ENCODE assay signal across 9 cellular contexts in the genomic region with DNA sequence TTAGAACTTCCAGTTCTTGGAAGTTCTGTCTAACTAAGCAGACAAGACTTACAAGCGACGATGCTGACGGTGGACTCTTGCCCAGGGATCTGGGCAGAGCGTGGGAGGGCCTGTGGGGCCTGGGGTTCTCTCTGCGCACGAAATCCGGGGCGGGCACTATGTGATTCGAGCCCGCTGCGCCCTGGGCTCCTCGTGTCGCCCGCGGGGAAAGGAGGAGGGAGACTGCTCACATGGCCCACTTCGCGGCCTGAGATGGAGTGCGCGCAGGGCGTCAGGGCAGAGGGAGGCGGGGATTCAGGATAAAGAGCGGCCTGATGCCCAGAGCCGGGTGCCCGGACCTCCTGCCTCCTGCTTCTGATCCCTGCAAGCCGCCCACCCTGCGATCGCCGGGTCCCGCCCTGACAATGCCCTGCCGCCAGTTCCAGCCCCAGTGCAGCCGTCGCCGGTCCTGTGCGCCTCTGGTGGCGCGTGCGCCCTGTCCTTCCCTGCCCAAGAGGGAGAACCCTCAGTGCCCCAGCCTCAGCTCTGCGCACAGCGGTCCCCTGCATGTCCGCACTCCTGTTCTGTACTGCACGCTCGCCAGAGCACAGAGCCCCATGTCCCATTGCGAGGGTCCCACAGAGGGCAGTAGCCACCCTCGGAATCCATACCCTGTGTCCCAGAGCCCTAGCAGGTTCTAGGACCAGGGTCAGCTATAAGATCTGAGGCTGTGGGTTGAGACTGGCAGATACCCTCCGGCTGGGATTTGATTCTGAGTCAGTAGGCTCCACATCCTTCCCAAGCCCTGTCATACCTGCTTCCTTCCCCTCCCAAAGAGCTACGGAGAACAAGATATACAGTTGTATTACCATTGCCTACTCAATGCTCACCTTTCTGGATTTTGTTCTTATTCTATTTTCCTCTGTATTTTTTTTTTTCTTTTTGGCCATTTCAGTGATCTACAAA.
DNase-seq lines count a peak whose midpoint lies in the region; ATAC-seq, FAIRE-seq and TF ChIP-seq lines count a peak whose summit lies in the region.
"Had no signal": no experiment of that assay in that cellular context is flagged by ENCODE, and none has a peak within 500 bp of the region (broad histone marks: within the 10 kb centered on the region; RNA-seq: fewer than 3 reads in every experiment).

No MANE protein-coding gene starts in this region.

- peaks cover 31% of the 10 kb centered on the region for H3K27me3 ChIP-seq in HUES64 (ENCODE audit: insufficient read depth, low read length)

- H3K36me3 ChIP-seq in HUES64 (ENCODE audit: insufficient read depth, low read length) (no peaks in the 10 kb centered on the region), kidney (ENCODE audit: control insufficient read depth in 1 of 2, insufficient read depth in 2 of 2, low read length in 2 of 2) (no peaks in the 10 kb centered on the region)

- ATAC-seq in A549 (no peak), HG03135 (IDR thresholded peaks at IDR 0.05; ENCODE audit: unreplicated experiment) (no peak), GM19452 (IDR thresholded peaks at IDR 0.05; ENCODE audit: unreplicated experiment) (no peak)
- ATAC-seq in stimulated activated effector memory CD8-positive, alpha-beta T cell treated with anti-CD3 and anti-CD28 coated beads, Interleukin-12 subunit alpha, Interleukin-12 subunit beta, amount 100 ng/mL, for 72 hours = peak; percentile 75

- TF ChIP-seq CTCF in A549 (IDR thresholded peaks at IDR 0.05) (no peak), kidney (IDR thresholded peaks at IDR 0.05; ENCODE audit: borderline replicate concordance, extremely low read depth, insufficient read depth) (no peak)

- H3K9me3 ChIP-seq in A549 (no peaks in the 10 kb centered on the region), HUES64 (ENCODE audit: insufficient read depth, low read depth, low read length) (no peaks in the 10 kb centered on the region), kidney (ENCODE audit: control insufficient read depth in 1 of 2, low read length in 2 of 2) (no peaks in the 10 kb centered on the region)

- H3K9me3 Mint-ChIP-seq in stimulated activated effector memory CD8-positive, alpha-beta T cell treated with anti-CD3 and anti-CD28 coated beads, Interleukin-12 subunit alpha, Interleukin-12 subunit beta, amount 100 ng/mL, for 72 hours = no peaks in the 10 kb centered on the region
- H3K9me3 Mint-ChIP-seq: T-helper 1 cell treated with Interleukin-12 subunit alpha and Interleukin-12 subunit beta and Interleukin-4 antibody, amounts not matched to agents 30 μg/mL and 1 μg/mL, for 36 hours had no signal

- no peak overlapping the region for H3K4me3 ChIP-seq in A549
- H3K4me3 ChIP-seq in HUES64 (ENCODE audit: low read length) = peak overlapping the region; percentile 58
- H3K4me3 ChIP-seq in kidney (ENCODE audit: low read length in 2 of 2) = peak overlapping the region; percentile 40 to 43

- H3K4me1 ChIP-seq in A549 = peaks cover 41% of the 10 kb centered on the region
- H3K4me1 ChIP-seq in HUES64 (ENCODE audit: insufficient read depth, low read length) = no peaks in the 10 kb centered on the region
- H3K4me1 ChIP-seq in kidney (ENCODE audit: control insufficient read depth in 1 of 2, insufficient read depth in 1 of 2, low read depth in 1 of 2, low read length in 2 of 2) = peaks cover 7 to 14% of the 10 kb centered on the region in 2 donors

- no peak for TF ChIP-seq POLR2A in A549 (IDR thresholded peaks at IDR 0.05; ENCODE audit: low read length)

- no peaks in the 10 kb centered on the region for H3K4me1 Mint-ChIP-seq in stimulated activated effector memory CD8-positive, alpha-beta T cell treated with anti-CD3 and anti-CD28 coated beads, Interleukin-12 subunit alpha, Interleukin-12 subunit beta, amount 100 ng/mL, for 72 hours

- no peak for FAIRE-seq in A549 (lab: Jason Lieb, UNC)
- FAIRE-seq in kidney (lab: Jason Lieb, UNC) = no peak

- H3K36me3 Mint-ChIP-seq in stimulated activated effector memory CD8-positive, alpha-beta T cell treated with anti-CD3 and anti-CD28 coated beads, Interleukin-12 subunit alpha, Interleukin-12 subunit beta, amount 100 ng/mL, for 72 hours = no peaks in the 10 kb centered on the region

- H3K27ac ChIP-seq in A549 = peak overlapping the region; percentile 64 to 84; a peak in 5 of 6 replicates
- no peak overlapping the region for H3K27ac ChIP-seq in HUES64 (ENCODE audit: low read depth, low read length)
- peak overlapping the region; percentile 12 to 49 for H3K27ac ChIP-seq in kidney (ENCODE audit: low read depth in 2 of 2, low read length in 2 of 2)

- peak overlapping the region; percentile 53 for H3K4me3 Mint-ChIP-seq in stimulated activated effector memory CD8-positive, alpha-beta T cell treated with anti-CD3 and anti-CD28 coated beads, Interleukin-12 subunit alpha, Interleukin-12 subunit beta, amount 100 ng/mL, for 72 hours
- H3K4me3 Mint-ChIP-seq: T-helper 1 cell treated with Interleukin-12 subunit alpha and Interleukin-12 subunit beta and Interleukin-4 antibody, amounts not matched to agents 30 μg/mL and 1 μg/mL, for 36 hours had no signal

- POLR2A ChIA-PET in A549 (lab: Yijun Ruan, JAX) = no interaction called here

- H3K9ac ChIP-seq in HUES64 (ENCODE audit: low read depth, low read length) = peak overlapping the region; percentile 48
- peak overlapping the region; percentile 13 to 19 for H3K9ac ChIP-seq in kidney (ENCODE audit: low read length in 2 of 2)

- 95% methylated on average over 44 of the region's 46 CpGs for WGBS in A549 (ENCODE audit: missing lambda C conversion rate)
- WGBS in HUES64 = 11% methylated on average over 46 of the region's 46 CpGs

- no peak overlapping the region for H3K27ac Mint-ChIP-seq in stimulated activated effector memory CD8-positive, alpha-beta T cell treated with anti-CD3 and anti-CD28 coated beads, Interleukin-12 subunit alpha, Interleukin-12 subunit beta, amount 100 ng/mL, for 72 hours
- H3K27ac Mint-ChIP-seq: T-helper 1 cell treated with Interleukin-12 subunit alpha and Interleukin-12 subunit beta and Interleukin-4 antibody, amounts not matched to agents 30 μg/mL and 1 μg/mL, for 36 hours had no signal

- no peak for TF ChIP-seq RAD21 in A549 (conservative IDR thresholded peaks at IDR 0.05 in 1 of 2, IDR thresholded peaks at IDR 0.05 in 1 of 2)

- H3K4me2 ChIP-seq in A549 = no peak overlapping the region

- no peak for DNase-seq in A549 (ENCODE audit: low read depth in 1 of 2, low spot score in 1 of 2)
- peak in 31 of 56 donors; percentile 5 to 66 (median 32) for DNase-seq in amygdala (lab: John Stamatoyannopoulos, UW)
- DNase-seq in kidney = peak; percentile 87
- no peak for DNase-seq in stimulated activated effector memory CD8-positive, alpha-beta T cell treated with anti-CD3 and anti-CD28 coated beads, Interleukin-12 subunit alpha, Interleukin-12 subunit beta, amount 100 ng/mL, for 72 hours (ENCODE audit: low spot score in 2 of 2)
- no peak for DNase-seq in NCI-H446 (lab: John Stamatoyannopoulos, UW)

- no peak for TF ChIP-seq EP300 in A549 (IDR thresholded peaks at IDR 0.05)

- CTCF ChIA-PET in A549 (lab: Yijun Ruan, JAX) = no interaction called here

- intact Hi-C loops in kidney (cut with DNase I) = no loop called here

TF ChIP-seq in A549, 52 proteins besides CTCF, POLR2A, EP300 and RAD21:
- no peak for TF ChIP-seq HES2 (IDR thresholded peaks at IDR 0.05)
- no peak for TF ChIP-seq NPAS2 (CRISPR knock-in tag; IDR thresholded peaks at IDR 0.05; ENCODE audit: borderline replicate concordance)
- no peak for TF ChIP-seq HOXA7 (CRISPR knock-in tag; IDR thresholded peaks at IDR 0.05)
- TF ChIP-seq KDM1A (IDR thresholded peaks at IDR 0.05; ENCODE audit: low read depth) = no peak
- TF ChIP-seq RNF2 (IDR thresholded peaks at IDR 0.05; ENCODE audit: borderline replicate concordance, low read depth) = no peak
- TF ChIP-seq, protein P1, sequence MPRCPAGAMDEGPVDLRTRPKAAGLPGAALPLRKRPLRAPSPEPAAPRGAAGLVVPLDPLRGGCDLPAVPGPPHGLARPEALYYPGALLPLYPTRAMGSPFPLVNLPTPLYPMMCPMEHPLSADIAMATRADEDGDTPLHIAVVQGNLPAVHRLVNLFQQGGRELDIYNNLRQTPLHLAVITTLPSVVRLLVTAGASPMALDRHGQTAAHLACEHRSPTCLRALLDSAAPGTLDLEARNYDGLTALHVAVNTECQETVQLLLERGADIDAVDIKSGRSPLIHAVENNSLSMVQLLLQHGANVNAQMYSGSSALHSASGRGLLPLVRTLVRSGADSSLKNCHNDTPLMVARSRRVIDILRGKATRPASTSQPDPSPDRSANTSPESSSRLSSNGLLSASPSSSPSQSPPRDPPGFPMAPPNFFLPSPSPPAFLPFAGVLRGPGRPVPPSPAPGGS (IDR thresholded peaks at IDR 0.05) = no peak
- no peak for TF ChIP-seq CBX8 (IDR thresholded peaks at IDR 0.05)
- no peak for TF ChIP-seq ZNF302 (CRISPR knock-in tag; IDR thresholded peaks at IDR 0.05)
- TF ChIP-seq SREBF2 (IDR thresholded peaks at IDR 0.05) = no peak
- TF ChIP-seq, protein P2, sequence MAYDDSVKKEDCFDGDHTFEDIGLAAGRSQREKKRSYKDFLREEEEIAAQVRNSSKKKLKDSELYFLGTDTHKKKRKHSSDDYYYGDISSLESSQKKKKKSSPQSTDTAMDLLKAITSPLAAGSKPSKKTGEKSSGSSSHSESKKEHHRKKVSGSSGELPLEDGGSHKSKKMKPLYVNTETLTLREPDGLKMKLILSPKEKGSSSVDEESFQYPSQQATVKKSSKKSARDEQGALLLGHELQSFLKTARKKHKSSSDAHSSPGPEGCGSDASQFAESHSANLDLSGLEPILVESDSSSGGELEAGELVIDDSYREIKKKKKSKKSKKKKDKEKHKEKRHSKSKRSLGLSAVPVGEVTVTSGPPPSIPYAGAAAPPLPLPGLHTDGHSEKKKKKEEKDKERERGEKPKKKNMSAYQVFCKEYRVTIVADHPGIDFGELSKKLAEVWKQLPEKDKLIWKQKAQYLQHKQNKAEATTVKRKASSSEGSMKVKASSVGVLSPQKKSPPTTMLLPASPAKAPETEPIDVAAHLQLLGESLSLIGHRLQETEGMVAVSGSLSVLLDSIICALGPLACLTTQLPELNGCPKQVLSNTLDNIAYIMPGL (CRISPR knock-in tag; IDR thresholded peaks at IDR 0.05; ENCODE audit: borderline replicate concordance) = no peak
- no peak for TF ChIP-seq KDM5A (IDR thresholded peaks at IDR 0.05)
- no peak for TF ChIP-seq PHF8 (IDR thresholded peaks at IDR 0.05; ENCODE audit: borderline replicate concordance, low read depth)
- TF ChIP-seq NFE2L2 (conservative IDR thresholded peaks at IDR 0.05; ENCODE audit: low read length) = no peak

Comparison
In these comparisons a context has a peak if more than half of its experiments do, and no peak if none do; other contexts are left out.
1. DNase-seq: peak in amygdala (31 of 56) and kidney (single experiment); none in A549 (0 of 2), stimulated activated effector memory CD8-positive, alpha-beta T cell treated with anti-CD3 and anti-CD28 coated beads, Interleukin-12 subunit alpha, Interleukin-12 subunit beta, amount 100 ng/mL, for 72 hours (0 of 2) and NCI-H446 (0 of 2).